In genomic region chr2:241772063-241772499, GRCh38 we compare ENCODE assay signal across 11 cellular contexts. TPM values are rescaled to one million over a fixed set of nuclear protein-coding genes. Genes with fewer than 3 reads are reported as not detected.
A peak's percentile ranks its signal among the peaks of the same experiment; 100 is the strongest.
DNase-seq lines count a peak whose midpoint lies in the region; ATAC-seq and TF ChIP-seq lines count a peak whose summit lies in the region.
"Had no signal": no experiment of that assay in that cellular context is flagged by ENCODE, and none has a peak within 500 bp of the region (broad histone marks: within the 10 kb centered on the region; RNA-seq: fewer than 3 reads in every experiment).

No MANE protein-coding gene starts in this region.

- DNase-seq in CD4-positive, CD25-positive, alpha-beta regulatory T cell: peak in 2 of 3 donors; percentile 56 to 81
- no peak for DNase-seq in GM23338 (ENCODE audit: low spot score)
- DNase-seq in activated CD8-positive, alpha-beta T cell treated with anti-CD3 and anti-CD28 coated beads for 36 hours: peak; percentile 73
- peak; percentile 20 to 55 for DNase-seq in erythroblast (lab: John Stamatoyannopoulos, UW)
- DNase-seq in NCI-H2227 (lab: John Stamatoyannopoulos, UW; ENCODE audit: unreplicated experiment): no peak
- no peak for DNase-seq in SKM-1 treated with dmso at 0.1 percent for 144 hours (lab: John Stamatoyannopoulos, UW; ENCODE audit: unreplicated experiment)
- no peak for DNase-seq in cerebellar cortex (ENCODE audit: low spot score)
- DNase-seq: activated CD4-positive, alpha-beta T cell treated with anti-CD3 and anti-CD28 coated beads, Interleukin-2, amount 50 U/mL, for 4 hours; COR-L47 had no signal

- no peaks in the 10 kb centered on the region for H3K27me3 ChIP-seq in CD4-positive, CD25-positive, alpha-beta regulatory T cell (ENCODE audit: control insufficient read depth, insufficient read depth, low read length)
- no peaks in the 10 kb centered on the region for H3K27me3 ChIP-seq in GM23338 (ENCODE audit: insufficient read depth)

- H3K4me1 ChIP-seq in CD4-positive, CD25-positive, alpha-beta regulatory T cell (ENCODE audit: control insufficient read depth, insufficient read depth, low read length, poor library complexity, severe bottlenecking): peaks cover 11% of the 10 kb centered on the region
- H3K4me1 ChIP-seq in GM23338 (ENCODE audit: insufficient read depth): no peaks in the 10 kb centered on the region

- no peaks in the 10 kb centered on the region for H3F3A ChIP-seq in GM23338 (replicated peaks; ENCODE audit: low read depth)

- intact Hi-C loops in activated CD8-positive, alpha-beta T cell treated with anti-CD3 and anti-CD28 coated beads for 36 hours (cut with micrococcal nuclease): no loop called here

- peak in 1 of 2 donors; percentile 16 for ATAC-seq in CD4-positive, CD25-positive, alpha-beta regulatory T cell (ENCODE audit: low read depth in 2 of 2)
- ATAC-seq in GM23338 (no peak), HG02852 (IDR thresholded peaks at IDR 0.05; ENCODE audit: unreplicated experiment) (no peak)
- peak; percentile 60 for ATAC-seq in activated CD8-positive, alpha-beta T cell treated with anti-CD3 and anti-CD28 coated beads for 36 hours

- no peak overlapping the region for H3K27ac ChIP-seq in CD4-positive, CD25-positive, alpha-beta regulatory T cell (ENCODE audit: insufficient read depth, low read length, poor library complexity, severe bottlenecking)
- no peak overlapping the region for H3K27ac ChIP-seq in GM23338 (ENCODE audit: low read depth)

- H3K9me2 ChIP-seq in GM23338 (ENCODE audit: insufficient read depth): no peaks in the 10 kb centered on the region

- H3K4me1 Mint-ChIP-seq in CD4-positive, CD25-positive, alpha-beta regulatory T cell: peaks cover 5 to 15% (median 7%) of the 10 kb centered on the region in 4 donors
- H3K4me1 Mint-ChIP-seq in GM23338: peaks cover 14% of the 10 kb centered on the region
- H3K4me1 Mint-ChIP-seq in activated CD8-positive, alpha-beta T cell treated with anti-CD3 and anti-CD28 coated beads for 36 hours (ENCODE audit: low read depth): peaks cover 12% of the 10 kb centered on the region

- CTCF ChIA-PET in activated CD8-positive, alpha-beta T cell treated with anti-CD3 and anti-CD28 coated beads for 36 hours (lab: Charles Lee): interaction anchor here (0.6 to 1.0 kb wide), 3 partner anchors 9 to 95 kb away, joined by 3 read pairs; no protein-coding TSS in a partner anchor

- H3K9me3 ChIP-seq in CD4-positive, CD25-positive, alpha-beta regulatory T cell (ENCODE audit: control insufficient read depth in 2 of 2, low read length in 2 of 2): no peaks in the 10 kb centered on the region

- TF ChIP-seq CTCF in GM23338 (conservative IDR thresholded peaks at IDR 0.05; ENCODE audit: low read depth in 2 of 2): no peak
- TF ChIP-seq CTCF in activated CD8-positive, alpha-beta T cell treated with anti-CD3 and anti-CD28 coated beads for 36 hours (IDR thresholded peaks at IDR 0.05): no peak

- H3K36me3 ChIP-seq in CD4-positive, CD25-positive, alpha-beta regulatory T cell (ENCODE audit: control insufficient read depth, insufficient read depth, low read length): no peaks in the 10 kb centered on the region
- H3K36me3 ChIP-seq in GM23338 (ENCODE audit: insufficient read depth): no peaks in the 10 kb centered on the region

- no peaks in the 10 kb centered on the region for H3K9me3 Mint-ChIP-seq in CD4-positive, CD25-positive, alpha-beta regulatory T cell
- H3K9me3 Mint-ChIP-seq in GM23338: no peaks in the 10 kb centered on the region; the same call in 2 of the 3 replicates
- H3K9me3 Mint-ChIP-seq in activated CD8-positive, alpha-beta T cell treated with anti-CD3 and anti-CD28 coated beads for 36 hours: no peaks in the 10 kb centered on the region

- no peak overlapping the region for H3K4me2 ChIP-seq in GM23338

- H3K27ac Mint-ChIP-seq in CD4-positive, CD25-positive, alpha-beta regulatory T cell: peak overlapping the region; percentile 32 to 90 (median 73)
- peak overlapping the region; percentile 42 for H3K27ac Mint-ChIP-seq in GM23338
- peak overlapping the region; percentile 65 for H3K27ac Mint-ChIP-seq in activated CD8-positive, alpha-beta T cell treated with anti-CD3 and anti-CD28 coated beads for 36 hours

- peak overlapping the region in 3 of 4 donors; percentile 13 to 82 (median 69) for H3K4me3 Mint-ChIP-seq in CD4-positive, CD25-positive, alpha-beta regulatory T cell
- H3K4me3 Mint-ChIP-seq in GM23338: no peak overlapping the region
- H3K4me3 Mint-ChIP-seq in activated CD8-positive, alpha-beta T cell treated with anti-CD3 and anti-CD28 coated beads for 36 hours: peak overlapping the region; percentile 37

- H3K4me3 ChIP-seq in CD4-positive, CD25-positive, alpha-beta regulatory T cell (ENCODE audit: low read depth, low read length): peak overlapping the region; percentile 51
- H3K4me3 ChIP-seq in GM23338: no peak overlapping the region

- H3K27me3 Mint-ChIP-seq in CD4-positive, CD25-positive, alpha-beta regulatory T cell: no peaks in the 10 kb centered on the region
- H3K27me3 Mint-ChIP-seq in GM23338 (ENCODE audit: insufficient read depth, low read depth, poor library complexity): peaks cover 6% of the 10 kb centered on the region
- no peaks in the 10 kb centered on the region for H3K27me3 Mint-ChIP-seq in activated CD8-positive, alpha-beta T cell treated with anti-CD3 and anti-CD28 coated beads for 36 hours

- no peak for TF ChIP-seq POLR2A in erythroblast (IDR thresholded peaks at IDR 0.05; ENCODE audit: low read length)

- no peak overlapping the region for H2AFZ ChIP-seq in GM23338

- H3K79me2 ChIP-seq in GM23338 (replicated peaks; ENCODE audit: insufficient read depth): no peaks in the 10 kb centered on the region

- no peaks in the 10 kb centered on the region for H3K36me3 Mint-ChIP-seq in CD4-positive, CD25-positive, alpha-beta regulatory T cell
- no peaks in the 10 kb centered on the region for H3K36me3 Mint-ChIP-seq in GM23338 (ENCODE audit: low read depth)
- no peaks in the 10 kb centered on the region for H3K36me3 Mint-ChIP-seq in activated CD8-positive, alpha-beta T cell treated with anti-CD3 and anti-CD28 coated beads for 36 hours (ENCODE audit: low read depth)

- H4K20me1 ChIP-seq in GM23338 (replicated peaks; ENCODE audit: insufficient read depth): no peaks in the 10 kb centered on the region

- POLR2A ChIA-PET in activated CD8-positive, alpha-beta T cell treated with anti-CD3 and anti-CD28 coated beads for 36 hours (lab: Charles Lee): interaction anchor here (1.9 kb wide), 1 partner anchor 9 kb away, joined by 7 read pairs; no protein-coding TSS in a partner anchor

RNA-seq across cellular contexts. Expression of gene GAL3ST2, which starts 4.5 kb away (rescaled TPM):
- total RNA-seq in CD4-positive, CD25-positive, alpha-beta regulatory T cell: 1.1 TPM
- not detected for polyA plus RNA-seq in CD4-positive, CD25-positive, alpha-beta regulatory T cell
- total RNA-seq in GM23338 (2014; rRNA removed; shearing (Covaris generic)): 0.24 and 1.5 TPM in 2 replicates
- 0.19 TPM in 1 of 2 replicates, not detected in the other for polyA plus RNA-seq in GM23338 (2016; fragmentation: Nextera tagmentation; extraction: Ambion mirVana)
- under 1 TPM; 0.89 to 0.95 TPM for total RNA-seq in activated CD8-positive, alpha-beta T cell treated with anti-CD3 and anti-CD28 coated beads for 36 hours
- total RNA-seq: Right ventricle myocardium superior had no signal

RNA-seq across cellular contexts. Expression of gene NEU4, which starts 36.9 kb away (rescaled TPM):
- 3.8 TPM for total RNA-seq in CD4-positive, CD25-positive, alpha-beta regulatory T cell
- under 1 TPM in 2 of 4 donors, not detected in 2; 0.16 to 0.67 TPM for polyA plus RNA-seq in CD4-positive, CD25-positive, alpha-beta regulatory T cell
- total RNA-seq in GM23338 (2014; rRNA removed; shearing (Covaris generic)): 0.62 and 1.2 TPM in 2 replicates
- polyA plus RNA-seq in GM23338 (2016; fragmentation: Nextera tagmentation; extraction: Ambion mirVana): 0.12 and 0.29 TPM in 2 replicates
- total RNA-seq in activated CD8-positive, alpha-beta T cell treated with anti-CD3 and anti-CD28 coated beads for 36 hours: under 1 TPM; 0.38 to 0.54 TPM
- total RNA-seq: Right ventricle myocardium superior had no signal

RNA-seq across cellular contexts. Expression of gene D2HGDH, which starts 37.7 kb away (rescaled TPM):
- 38.4 TPM for total RNA-seq in CD4-positive, CD25-positive, alpha-beta regulatory T cell
- 1 to 10 TPM in 3 of 4 donors, under 1 TPM in 1; 0.73 to 3.7 (median 3.0) TPM for polyA plus RNA-seq in CD4-positive, CD25-positive, alpha-beta regulatory T cell
- total RNA-seq in GM23338 (2014; rRNA removed; shearing (Covaris generic)): 8.3 and 17.3 TPM in 2 replicates
- 3.7 and 4.6 TPM in 2 replicates for polyA plus RNA-seq in GM23338 (2016; fragmentation: Nextera tagmentation; extraction: Ambion mirVana)
- 10 to 100 TPM; 39.4 to 42.6 TPM for total RNA-seq in activated CD8-positive, alpha-beta T cell treated with anti-CD3 and anti-CD28 coated beads for 36 hours

Comparison
In these comparisons a context has a peak if more than half of its experiments do, and no peak if none do; other contexts are left out.
1. DNase-seq: peak in CD4-positive, CD25-positive, alpha-beta regulatory T cell (2 of 3), activated CD8-positive, alpha-beta T cell treated with anti-CD3 and anti-CD28 coated beads for 36 hours (single experiment) and erythroblast (2 of 2); none in GM23338 (single experiment), NCI-H2227 (single experiment), SKM-1 treated with dmso at 0.1 percent for 144 hours (single experiment) and cerebellar cortex (single experiment).
2. Peak in every context shown above with its lines, with median percentiles within 50 percentile points of each other: H3K27ac Mint-ChIP-seq.